ENCODE assay signal across 8 cellular contexts in genomic region chr2:32627441-32627900, GRCh38. TPM values are rescaled to one million over a fixed set of nuclear protein-coding genes. Genes with fewer than 3 reads are reported as not detected.
DNase-seq lines count a peak whose midpoint lies in the region; TF ChIP-seq lines count a peak whose summit lies in the region.

No MANE protein-coding gene starts in this region.

- H3K4me1 ChIP-seq in mammary epithelial cell (ENCODE audit: insufficient read depth, low read length), result peaks cover 5% of the 10 kb centered on the region

- no peaks in the 10 kb centered on the region for H3K9me3 Mint-ChIP-seq in HFFc6

- TF ChIP-seq CTCF in HFFc6 (IDR thresholded peaks at IDR 0.05), result peak; percentile 44; the same call in 1 of the 2 replicates
- TF ChIP-seq CTCF in mammary epithelial cell (conservative IDR thresholded peaks at IDR 0.05 in 1 of 2, IDR thresholded peaks at IDR 0.05 in 1 of 2; ENCODE audit: extremely low read depth in 1 of 2, insufficient read depth in 1 of 2, low read depth in 1 of 2, low read length in 2 of 2), result peak in 1 of 2 donors; percentile 22

- peak overlapping the region; percentile 89 for H3K27ac Mint-ChIP-seq in HFFc6

- CTCF ChIA-PET in mammary epithelial cell (lab: Charles Lee; ENCODE audit: low non-redundant PET), result no interaction called here

- peaks cover 7% of the 10 kb centered on the region for H3K27me3 Mint-ChIP-seq in HFFc6 (ENCODE audit: insufficient read depth)

- H3K79me2 ChIP-seq in mammary epithelial cell (ENCODE audit: insufficient read depth, low read length), result peaks cover 23% of the 10 kb centered on the region

- H3K36me3 Mint-ChIP-seq in HFFc6 (ENCODE audit: low read depth), result peaks cover 30% of the 10 kb centered on the region

- in situ Hi-C loops in mammary epithelial cell (cut with MboI; ENCODE audit: low sequenced_read_pairs in 2 of 2), result no loop called here

- peak overlapping the region; percentile 100 for H2AFZ ChIP-seq in mammary epithelial cell (ENCODE audit: low read depth, low read length)

- dilution Hi-C loops in mammary epithelial cell (cut with HindIII; ENCODE audit: low sequenced_read_pairs), result no loop called here

- no peaks in the 10 kb centered on the region for H4K20me1 ChIP-seq in mammary epithelial cell (ENCODE audit: insufficient read depth, low read length)

- peaks cover 33% of the 10 kb centered on the region for H3K4me1 Mint-ChIP-seq in HFFc6 (ENCODE audit: low read depth)

- H3K4me3 Mint-ChIP-seq in HFFc6, result peak overlapping the region; percentile 94

- peak overlapping the region; percentile 78 to 96 (median 90) for H3K4me3 ChIP-seq in mammary epithelial cell (replicated peaks in 1 of 3; ENCODE audit: insufficient read depth in 1 of 3, low read depth in 2 of 3, low read length in 3 of 3)

- peak overlapping the region; percentile 45 for H3K9ac ChIP-seq in mammary epithelial cell (ENCODE audit: insufficient read depth, low read length)

- no peaks in the 10 kb centered on the region for H3K9me3 ChIP-seq in mammary epithelial cell (replicated peaks; ENCODE audit: insufficient read depth, low read length)

- WGBS in mammary epithelial cell (ENCODE audit: low coverage, missing lambda C conversion rate), result 16% methylated on average over 8 of the region's 19 CpGs

- H3K4me2 ChIP-seq in mammary epithelial cell (ENCODE audit: insufficient read depth, low read depth, low read length), result peak overlapping the region; percentile 83

- H3K27ac ChIP-seq in mammary epithelial cell (ENCODE audit: insufficient read depth, low read depth, low read length), result peak overlapping the region; percentile 50

- H3K36me3 ChIP-seq in mammary epithelial cell (ENCODE audit: insufficient read depth, low read length), result peaks cover 12% of the 10 kb centered on the region

- intact Hi-C loops in mammary epithelial cell (cut with micrococcal nuclease), result loop anchor here (5.0 to 10.0 kb wide), 3 partner anchors 115 to 405 kb away; partner anchors contain the start of gene LTBP1

- H3K27me3 ChIP-seq in mammary epithelial cell (ENCODE audit: insufficient read depth, low read length), result no peaks in the 10 kb centered on the region

- no TSS peak for BruUV-seq in mammary epithelial cell (replicated peaks; lab: Mats Ljungman, UMichigan)

- DNase-seq in DMS153 treated with DMSO at 0.1 percent for 48 hours (lab: John Stamatoyannopoulos, UW; ENCODE audit: unreplicated experiment) (peak; percentile 31), DMS153 (lab: John Stamatoyannopoulos, UW) (no peak), HFFc6 (peak; percentile 46), NCI-H526 treated with DMSO at 0.1 percent for 48 hours (lab: John Stamatoyannopoulos, UW) (peak; percentile 43), mammary epithelial cell (peak; percentile 21), kidney tubule cell (ENCODE audit: low spot score) (peak; percentile 60)
- DNase-seq in stimulated activated CD4-positive, alpha-beta T cell treated with anti-CD3 and anti-CD28 coated beads, Interleukin-2, amount 100 ng/mL, for 4 hours (ENCODE audit: low read depth), result peak; percentile 1
- DNase-seq in stimulated activated CD8-positive, alpha-beta memory T cell treated with anti-CD3 and anti-CD28 coated beads, Interleukin-4, amount 100 ng/mL, for 48 hours, result no peak

RNA-seq across cellular contexts. Expression of gene TTC27, which starts 0.4 kb away (rescaled TPM):
- total RNA-seq in HFFc6 (2021; fragmentation: NEBNext Ultra II Directional; extraction: Animal tissue kit (Norgen Biotek cat#: 25700)), result 10 to 100 TPM; 20.0 to 24.7 (median 23.9) TPM
- total RNA-seq in mammary epithelial cell, result 10 to 100 TPM; 18.5 to 26.5 TPM
- polyA plus RNA-seq in mammary epithelial cell, result 14.4 TPM
- 35.1 TPM for polyA minus RNA-seq in mammary epithelial cell

Comparison
In these comparisons a context has a peak if more than half of its experiments do, and no peak if none do; other contexts are left out.
1. DNase-seq: peak in DMS153 treated with DMSO at 0.1 percent for 48 hours (single experiment), HFFc6 (single experiment), NCI-H526 treated with DMSO at 0.1 percent for 48 hours (single experiment), mammary epithelial cell (single experiment), kidney tubule cell (single experiment) and stimulated activated CD4-positive, alpha-beta T cell treated with anti-CD3 and anti-CD28 coated beads, Interleukin-2, amount 100 ng/mL, for 4 hours (single experiment); none in DMS153 (single experiment) and stimulated activated CD8-positive, alpha-beta memory T cell treated with anti-CD3 and anti-CD28 coated beads, Interleukin-4, amount 100 ng/mL, for 48 hours (single experiment).